Comparison of ENCODE assay signal across 18 cellular contexts in genomic region chr22:27775087-27775697, GRCh38. TPM values are rescaled to one million over a fixed set of nuclear protein-coding genes. Genes with fewer than 3 reads are reported as not detected.
DNase-seq lines count a peak whose midpoint lies in the region; ATAC-seq, FAIRE-seq and TF ChIP-seq lines count a peak whose summit lies in the region.
"Had no signal": no experiment of that assay in that cellular context is flagged by ENCODE, and none has a peak within 500 bp of the region (broad histone marks: within the 10 kb centered on the region; RNA-seq: fewer than 3 reads in every experiment).

No MANE protein-coding gene starts in this region.

- peaks cover 24% of the 10 kb centered on the region for H3F3A ChIP-seq in GM23248 (ENCODE audit: insufficient read depth)

- peak; percentile 89 for FAIRE-seq in bronchial epithelial cell (lab: Jason Lieb, UNC)
- FAIRE-seq: colon, GM18507, keratinocyte had no signal

- DNase-seq in GM23248, result peak; percentile 75
- DNase-seq in bronchial epithelial cell (ENCODE audit: low read depth), result no peak
- no peak for DNase-seq in sigmoid colon
- no peak for DNase-seq in NCI-H2196 (lab: John Stamatoyannopoulos, UW; ENCODE audit: unreplicated experiment)
- no peak for DNase-seq in NCI-H2171 treated with DMSO at 0.1 percent for 48 hours (lab: John Stamatoyannopoulos, UW)
- DNase-seq: activated CD4-positive, alpha-beta T cell treated with anti-CD3 and anti-CD28 coated beads, Interleukin-2, amount 10 ng/mL, durations not matched to agents 24 days and 14 days; activated T-cell treated with anti-CD3 and anti-CD28 coated beads for 4 hours; midbrain; NCI-H146; NCI-H446 treated with DMSO at 0.1 percent for 48 hours had no signal

- no peak overlapping the region for H2AFZ ChIP-seq in GM23248

- H3K4me1 ChIP-seq in GM23248 (ENCODE audit: insufficient read depth), result peaks cover 39% of the 10 kb centered on the region
- H3K4me1 ChIP-seq in iPS-20b (ENCODE audit: insufficient read depth, low read length), result peaks cover 22% of the 10 kb centered on the region
- H3K4me1 ChIP-seq in sigmoid colon, result peaks cover 0 to 48% (median 16%) of the 10 kb centered on the region in 4 donors

- TF ChIP-seq EP300 in sigmoid colon (IDR thresholded peaks at IDR 0.05), result no peak

- H3K9me2 ChIP-seq in GM23248 (ENCODE audit: insufficient read depth), result no peaks in the 10 kb centered on the region

- H3K36me3 ChIP-seq in GM23248 (ENCODE audit: low read depth) (peaks cover 6% of the 10 kb centered on the region; the same call in 1 of the 2 replicates), bronchial epithelial cell (ENCODE audit: control insufficient read depth, insufficient read depth, low read length) (peaks cover 4% of the 10 kb centered on the region), iPS-20b (ENCODE audit: insufficient read depth, low read depth, low read length) (no peaks in the 10 kb centered on the region), sigmoid colon (no peaks in the 10 kb centered on the region)

- no peaks in the 10 kb centered on the region for H4K20me1 ChIP-seq in GM23248 (ENCODE audit: insufficient read depth)

- H3K27me3 ChIP-seq in GM23248 (replicated peaks; ENCODE audit: insufficient read depth), result no peaks in the 10 kb centered on the region
- no peaks in the 10 kb centered on the region for H3K27me3 ChIP-seq in bronchial epithelial cell (ENCODE audit: control insufficient read depth, insufficient read depth, low read length)
- no peaks in the 10 kb centered on the region for H3K27me3 ChIP-seq in iPS-20b (ENCODE audit: insufficient read depth, low read length)
- no peaks in the 10 kb centered on the region for H3K27me3 ChIP-seq in sigmoid colon
- H3K27me3 ChIP-seq: heart left ventricle had no signal

- peak overlapping the region; percentile 75; the same call in 1 of the 2 replicates for H3K9ac ChIP-seq in GM23248
- H3K9ac ChIP-seq in iPS-20b (ENCODE audit: low read depth, low read length), result peak overlapping the region; percentile 79; the same call in 1 of the 2 replicates

- peak overlapping the region; percentile 70 for H3K4me2 ChIP-seq in GM23248 (ENCODE audit: unreplicated experiment)

- in situ Hi-C loops in GM23248 (cut with MboI), result no loop called here

- H3K9me3 ChIP-seq in GM23248 (ENCODE audit: low read depth), result no peaks in the 10 kb centered on the region
- no peaks in the 10 kb centered on the region for H3K9me3 ChIP-seq in iPS-20b (ENCODE audit: insufficient read depth, low read depth, low read length)
- H3K9me3 ChIP-seq in sigmoid colon, result no peaks in the 10 kb centered on the region
- H3K9me3 ChIP-seq: heart left ventricle had no signal

- no peak for TF ChIP-seq POLR2A in sigmoid colon (IDR thresholded peaks at IDR 0.05)

- peaks cover 80% of the 10 kb centered on the region for H3K79me2 ChIP-seq in GM23248 (ENCODE audit: insufficient read depth)

- TF ChIP-seq CTCF in bronchial epithelial cell (IDR thresholded peaks at IDR 0.05; ENCODE audit: insufficient read depth, low read length, severe bottlenecking) (no peak), sigmoid colon (IDR thresholded peaks at IDR 0.05) (no peak)

- peak overlapping the region; percentile 84 for H3K27ac ChIP-seq in GM23248
- H3K27ac ChIP-seq in iPS-20b (ENCODE audit: low read length), result no peak overlapping the region
- H3K27ac ChIP-seq in sigmoid colon, result peak overlapping the region; percentile 57 to 93 (median 75)
- H3K27ac ChIP-seq: epithelial cell of prostate had no signal

- WGBS in GM23248 (ENCODE audit: low coverage in 1 of 2, low lambda C conversion rate in 2 of 2, missing lambda C conversion rate in 2 of 2), 2 experiments, result 66 to 68% methylated on average over 17 to 18 of the region's 18 CpGs
- 76 to 86% methylated on average over 18 of the region's 18 CpGs for WGBS in sigmoid colon, 2 donors

- intact Hi-C loops in sigmoid colon (cut with DNase I), result no loop called here

- no peak for ATAC-seq in HG02981 (IDR thresholded peaks at IDR 0.05; ENCODE audit: unreplicated experiment)
- no peak for ATAC-seq in GM18502 (IDR thresholded peaks at IDR 0.05; ENCODE audit: poor library complexity, unreplicated experiment)

- no peak overlapping the region for H3K4me3 ChIP-seq in GM23248
- no peak overlapping the region for H3K4me3 ChIP-seq in bronchial epithelial cell (ENCODE audit: low read depth, low read length)
- H3K4me3 ChIP-seq in iPS-20b (ENCODE audit: low read length), result peak overlapping the region; percentile 58; the same call in 1 of the 2 replicates
- peak overlapping the region in 1 of 4 donors; percentile 13 for H3K4me3 ChIP-seq in sigmoid colon

RNA-seq across cellular contexts. Expression of gene MN1, which starts 26.4 kb away (rescaled TPM):
- total RNA-seq in GM23248 (2014; rRNA removed; shearing (Covaris generic)), result 24.8 and 25.9 TPM in 2 replicates
- polyA plus RNA-seq in GM23248 (2016; fragmentation: Nextera tagmentation; extraction: Ambion mirVana), result 4.2 and 4.4 TPM in 2 replicates
- total RNA-seq in bronchial epithelial cell, result 1.3 and 2.0 TPM in 2 replicates
- 10 to 100 TPM in 1 of 4 donors, 1 to 10 TPM in 3; 6.4 to 21.3 (median 7.5) TPM for total RNA-seq in sigmoid colon
- polyA plus RNA-seq in sigmoid colon, result 1 to 10 TPM in 1 of 3 donors, under 1 TPM in 2; under 0.01 to 1.2 (median 0.85) TPM
